Comparison of ENCODE assay signal across 18 cellular contexts in genomic region chrX:125444659-125445058, GRCh38.
"Had no signal": no experiment of that assay in that cellular context is flagged by ENCODE, and none has a peak within 500 bp of the region (broad histone marks: within the 10 kb centered on the region; RNA-seq: fewer than 3 reads in every experiment).

No MANE protein-coding gene starts in this region.

- DNase-seq: activated CD4-positive, alpha-beta T cell treated with anti-CD3 and anti-CD28 coated beads for 36 hours; activated CD4-positive, alpha-beta T cell treated with anti-CD3 and anti-CD28 coated beads, Interleukin-2, amount 50 U/mL, for 48 hours; activated naive CD4-positive, alpha-beta T cell; activated naive CD8-positive, alpha-beta T cell treated with anti-CD3 and anti-CD28 coated beads for 36 hours; amniotic stem cell; cerebellar nuclear complex; cortex of kidney; head of caudate nucleus; kidney glomerular epithelial cell; left ventricle myocardium superior; naive thymus-derived CD8-positive, alpha-beta T cell; pancreas; sigmoid colon; spleen; stimulated activated CD4-positive, alpha-beta T cell treated with anti-CD3 and anti-CD28 coated beads, Interleukin-4, amount 100 ng/mL, for 4 hours; T-helper 17 cell had no signal

- H3K27me3 ChIP-seq: pancreas, sigmoid colon, spleen had no signal

- H3K27ac ChIP-seq: pancreas, sigmoid colon, spleen had no signal

- H3K4me1 ChIP-seq: pancreas, sigmoid colon, spleen had no signal

- ATAC-seq: activated CD4-positive, alpha-beta T cell treated with anti-CD3 and anti-CD28 coated beads for 36 hours; left ventricle myocardium superior; naive thymus-derived CD8-positive, alpha-beta T cell; pancreas; stimulated activated memory B cell treated with anti-CD40 and anti-IgM and Interleukin-4, amounts not matched to agents 10 μg/mL and 1 μg/mL and 100 μg/mL, for 72 hours; T-helper 17 cell; WTC11 had no signal

- H3K4me3 ChIP-seq: pancreas, sigmoid colon, spleen had no signal

- H3K36me3 ChIP-seq: pancreas, sigmoid colon, spleen had no signal

- H3K9me3 ChIP-seq: pancreas, sigmoid colon had no signal

- FAIRE-seq: pancreas had no signal
